39 cellular contexts compared by ENCODE assay signal in the genomic region with DNA sequence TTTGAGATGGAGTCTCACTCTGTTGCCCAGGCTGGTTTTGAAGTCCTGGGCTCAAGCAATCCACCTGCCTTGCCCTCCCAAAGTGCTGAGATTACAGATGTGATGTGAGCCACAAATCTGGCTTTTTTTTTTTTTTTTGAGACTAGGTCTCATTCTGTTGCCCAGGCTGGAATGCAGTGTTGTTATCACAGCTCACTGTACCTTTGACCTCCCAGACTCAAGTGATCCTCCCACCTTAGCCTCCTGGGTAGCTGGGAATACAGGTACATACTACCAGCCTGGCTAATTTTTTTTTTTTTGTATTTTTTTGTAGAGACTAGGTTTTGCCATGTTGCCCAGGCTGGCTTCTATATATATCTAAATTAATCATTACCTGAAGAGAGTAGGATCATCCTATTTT.
"Had no signal": no experiment of that assay in that cellular context is flagged by ENCODE, and none has a peak within 500 bp of the region (broad histone marks: within the 10 kb centered on the region; RNA-seq: fewer than 3 reads in every experiment).

No MANE protein-coding gene starts in this region.

- H3K4me3 Mint-ChIP-seq: activated naive CD4-positive, alpha-beta T cell treated with anti-CD3 and anti-CD28 coated beads for 36 hours; activated naive CD4-positive, alpha-beta T cell treated with anti-CD3 and anti-CD28 coated beads, Interleukin-2, amount 10 ng/mL, durations not matched to agents 7 days and 5 days; activated naive CD4-positive, alpha-beta T cell treated with anti-CD3 and anti-CD28 coated beads, Interleukin-2, amount 50 U/mL, for 24 hours; activated naive CD8-positive, alpha-beta T cell; activated naive CD8-positive, alpha-beta T cell treated with anti-CD3 and anti-CD28 coated beads for 36 hours; activated naive CD8-positive, alpha-beta T cell treated with anti-CD3 and anti-CD28 coated beads, Interleukin-2, amount 10 ng/mL, durations not matched to agents 7 days and 5 days; activated naive CD8-positive, alpha-beta T cell treated with anti-CD3 and anti-CD28 coated beads, Interleukin-2, amount 50 U/mL, for 24 hours; activated T-cell treated with anti-CD3 and anti-CD28 coated beads, Interleukin-2, amount 50 U/mL, for 24 hours; activated T-cell treated with anti-CD3 and anti-CD28 coated beads, Interleukin-2, amount 50 U/mL, for 4 hours; activated T-cell treated with anti-CD3 and anti-CD28 coated beads, Interleukin-2, amount 50 U/mL, for 72 hours; activated T-helper 1 cell treated with anti-CD3 and anti-CD28 coated beads, Interleukin-12 subunit alpha, Interleukin-12 subunit beta, Interleukin-2, Interleukin-4 antibody, amounts not matched to agents 30 ng/mL and 10 ng/mL and 1 ng/mL, durations not matched to agents 14 hours and 24 hours and 36 hours; activated T-helper 17 cell treated with anti-CD3 and anti-CD28 coated beads, Interleukin-2, amount 50 U/mL, for 72 hours; brain; central memory CD8-positive, alpha-beta T cell had no signal

- H3K4me3 ChIP-seq: adrenal gland, ascending aorta, body of pancreas, breast epithelium, cardiac muscle cell had no signal

- FAIRE-seq: astrocyte, bronchial epithelial cell had no signal

- H3K27me3 ChIP-seq: ascending aorta, body of pancreas, brain microvascular endothelial cell, cardiac muscle cell had no signal

- H3K9me3 Mint-ChIP-seq: activated naive CD4-positive, alpha-beta T cell treated with anti-CD3 and anti-CD28 coated beads for 36 hours; activated naive CD4-positive, alpha-beta T cell treated with anti-CD3 and anti-CD28 coated beads, Interleukin-2, amount 10 ng/mL, durations not matched to agents 7 days and 5 days; activated naive CD4-positive, alpha-beta T cell treated with anti-CD3 and anti-CD28 coated beads, Interleukin-2, amount 50 U/mL, for 24 hours; activated naive CD4-positive, alpha-beta T cell treated with anti-CD3 and anti-CD28 coated beads, Interleukin-2, amount 50 U/mL, for 72 hours; activated naive CD8-positive, alpha-beta T cell treated with anti-CD3 and anti-CD28 coated beads for 36 hours; activated naive CD8-positive, alpha-beta T cell treated with anti-CD3 and anti-CD28 coated beads, Interleukin-2, amount 10 ng/mL, durations not matched to agents 7 days and 5 days; activated naive CD8-positive, alpha-beta T cell treated with anti-CD3 and anti-CD28 coated beads, Interleukin-2, amount 50 U/mL, for 24 hours; activated T-cell treated with anti-CD3 and anti-CD28 coated beads, Interleukin-2, amount 50 U/mL, for 24 hours; activated T-cell treated with anti-CD3 and anti-CD28 coated beads, Interleukin-2, amount 50 U/mL, for 4 hours; activated T-cell treated with anti-CD3 and anti-CD28 coated beads, Interleukin-2, amount 50 U/mL, for 72 hours; activated T-helper 1 cell treated with anti-CD3 and anti-CD28 coated beads, Interleukin-12 subunit alpha, Interleukin-12 subunit beta, Interleukin-2, Interleukin-4 antibody, amounts not matched to agents 30 ng/mL and 10 ng/mL and 1 ng/mL, durations not matched to agents 14 hours and 24 hours and 36 hours; activated T-helper 17 cell treated with anti-CD3 and anti-CD28 coated beads, Interleukin-2, amount 50 U/mL, for 72 hours; activated T-helper 2 cell treated with anti-CD3 and anti-CD28 coated beads, Interferon-gamma antibody, Interleukin-2, Interleukin-4, amounts not matched to agents 10 μg/mL and 5 μg/mL and 100 μg/mL, durations not matched to agents 14 hours and 24 hours and 36 hours; central memory CD8-positive, alpha-beta T cell had no signal

- DNase-seq: activated effector memory CD4-positive, alpha-beta T cell treated with anti-CD3 and anti-CD28 coated beads, Interleukin-2, amount 50 U/mL, for 16 hours; activated effector memory CD4-positive, alpha-beta T cell treated with Interleukin-2 at 50 U/mL for 16 hours; activated gamma-delta T cell; activated gamma-delta T cell treated with Interleukin-2 at 50 U/mL for 16 hours; activated naive CD4-positive, alpha-beta T cell; activated naive CD4-positive, alpha-beta T cell treated with anti-CD3 and anti-CD28 coated beads for 36 hours; activated naive CD4-positive, alpha-beta T cell treated with anti-CD3 and anti-CD28 coated beads, Interleukin-2, amount 10 ng/mL, durations not matched to agents 7 days and 5 days; activated naive CD4-positive, alpha-beta T cell treated with anti-CD3 and anti-CD28 coated beads, Interleukin-2, amount 50 U/mL, for 16 hours; activated naive CD4-positive, alpha-beta T cell treated with Interleukin-2 at 50 U/mL for 16 hours; activated naive CD8-positive, alpha-beta T cell treated with anti-CD3 and anti-CD28 coated beads for 36 hours; activated naive CD8-positive, alpha-beta T cell treated with anti-CD3 and anti-CD28 coated beads, Interleukin-2, amount 10 ng/mL, durations not matched to agents 7 days and 5 days; activated naive CD8-positive, alpha-beta T cell treated with anti-CD3 and anti-CD28 coated beads, Interleukin-2, amount 50 U/mL, for 24 hours; activated T-cell treated with anti-CD3 and anti-CD28 coated beads, Interleukin-2, amount 50 U/mL, for 24 hours; activated T-cell treated with anti-CD3 and anti-CD28 coated beads, Interleukin-2, amount 50 U/mL, for 4 hours; activated T-cell treated with anti-CD3 and anti-CD28 coated beads, Interleukin-2, amount 50 U/mL, for 48 hours; activated T-cell treated with anti-CD3 and anti-CD28 coated beads, Interleukin-2, amount 50 U/mL, for 72 hours; adrenal gland; amniotic stem cell; amygdala; anterior cingulate cortex; aorta; body of pancreas; brain microvascular endothelial cell; caudate nucleus; central memory CD4-positive, alpha-beta T cell; cerebellar nuclear complex had no signal

- H3K27ac Mint-ChIP-seq: activated naive CD4-positive, alpha-beta T cell treated with anti-CD3 and anti-CD28 coated beads for 36 hours; activated naive CD4-positive, alpha-beta T cell treated with anti-CD3 and anti-CD28 coated beads, Interleukin-2, amount 10 ng/mL, durations not matched to agents 7 days and 5 days; activated naive CD4-positive, alpha-beta T cell treated with anti-CD3 and anti-CD28 coated beads, Interleukin-2, amount 50 U/mL, for 24 hours; activated naive CD4-positive, alpha-beta T cell treated with anti-CD3 and anti-CD28 coated beads, Interleukin-2, amount 50 U/mL, for 72 hours; activated naive CD8-positive, alpha-beta T cell; activated naive CD8-positive, alpha-beta T cell treated with anti-CD3 and anti-CD28 coated beads for 36 hours; activated naive CD8-positive, alpha-beta T cell treated with anti-CD3 and anti-CD28 coated beads, Interleukin-2, amount 10 ng/mL, durations not matched to agents 7 days and 5 days; activated naive CD8-positive, alpha-beta T cell treated with anti-CD3 and anti-CD28 coated beads, Interleukin-2, amount 50 U/mL, for 24 hours; activated T-cell treated with anti-CD3 and anti-CD28 coated beads, Interleukin-2, amount 50 U/mL, for 24 hours; activated T-cell treated with anti-CD3 and anti-CD28 coated beads, Interleukin-2, amount 50 U/mL, for 72 hours; activated T-helper 1 cell treated with anti-CD3 and anti-CD28 coated beads, Interleukin-12 subunit alpha, Interleukin-12 subunit beta, Interleukin-2, Interleukin-4 antibody, amounts not matched to agents 30 ng/mL and 10 ng/mL and 1 ng/mL, durations not matched to agents 14 hours and 24 hours and 36 hours; activated T-helper 17 cell treated with anti-CD3 and anti-CD28 coated beads, Interleukin-2, amount 50 U/mL, for 72 hours; activated T-helper 2 cell treated with anti-CD3 and anti-CD28 coated beads, Interferon-gamma antibody, Interleukin-2, Interleukin-4, amounts not matched to agents 10 μg/mL and 5 μg/mL and 100 μg/mL, durations not matched to agents 14 hours and 24 hours and 36 hours; brain had no signal

- H3K9me3 ChIP-seq: adrenal gland, ascending aorta, body of pancreas, breast epithelium had no signal

- H3K4me1 ChIP-seq: adrenal gland, ascending aorta, body of pancreas, breast epithelium had no signal

- H3K4me1 Mint-ChIP-seq: activated naive CD4-positive, alpha-beta T cell treated with anti-CD3 and anti-CD28 coated beads, Interleukin-2, amount 10 ng/mL, durations not matched to agents 7 days and 5 days; activated naive CD4-positive, alpha-beta T cell treated with anti-CD3 and anti-CD28 coated beads, Interleukin-2, amount 50 U/mL, for 24 hours; activated naive CD8-positive, alpha-beta T cell treated with anti-CD3 and anti-CD28 coated beads for 36 hours; activated naive CD8-positive, alpha-beta T cell treated with anti-CD3 and anti-CD28 coated beads, Interleukin-2, amount 10 ng/mL, durations not matched to agents 7 days and 5 days; activated naive CD8-positive, alpha-beta T cell treated with anti-CD3 and anti-CD28 coated beads, Interleukin-2, amount 50 U/mL, for 24 hours; activated T-helper 17 cell treated with anti-CD3 and anti-CD28 coated beads, Interleukin-2, amount 50 U/mL, for 72 hours; brain; central memory CD8-positive, alpha-beta T cell had no signal

- H3K36me3 Mint-ChIP-seq: activated naive CD4-positive, alpha-beta T cell treated with anti-CD3 and anti-CD28 coated beads, Interleukin-2, amount 10 ng/mL, durations not matched to agents 7 days and 5 days; activated naive CD4-positive, alpha-beta T cell treated with anti-CD3 and anti-CD28 coated beads, Interleukin-2, amount 50 U/mL, for 24 hours; activated naive CD4-positive, alpha-beta T cell treated with anti-CD3 and anti-CD28 coated beads, Interleukin-2, amount 50 U/mL, for 72 hours; activated naive CD8-positive, alpha-beta T cell treated with anti-CD3 and anti-CD28 coated beads for 36 hours; activated naive CD8-positive, alpha-beta T cell treated with anti-CD3 and anti-CD28 coated beads, Interleukin-2, amount 10 ng/mL, durations not matched to agents 7 days and 5 days; brain had no signal

- H3K36me3 ChIP-seq: adrenal gland, ascending aorta, brain microvascular endothelial cell, breast epithelium, cardiac muscle cell had no signal

- H3K27ac ChIP-seq: adrenal gland, ascending aorta, body of pancreas, brain microvascular endothelial cell, breast epithelium, cardiac muscle cell had no signal

- ATAC-seq: activated naive CD4-positive, alpha-beta T cell treated with anti-CD3 and anti-CD28 coated beads, Interleukin-2, amount 50 U/mL, for 72 hours; activated naive CD8-positive, alpha-beta T cell treated with anti-CD3 and anti-CD28 coated beads, Interleukin-2, amount 50 U/mL, for 24 hours; activated T-cell treated with anti-CD3 and anti-CD28 coated beads, Interleukin-2, amount 50 U/mL, for 4 hours; activated T-cell treated with anti-CD3 and anti-CD28 coated beads, Interleukin-2, amount 50 U/mL, for 72 hours; activated T-helper 17 cell treated with anti-CD3 and anti-CD28 coated beads, Interleukin-2, amount 50 U/mL, for 72 hours; body of pancreas had no signal
